In genomic region chr4:139556071-139556734, GRCh38 we compare ENCODE assay signal across 1 cellular context.
TF ChIP-seq lines count a peak whose summit lies in the region.

Gene SETD7 (minus strand): TSS chr4:139556219. CDS start chr4:139556137, 82 bp downstream.

TF ChIP-seq in SK-N-SH treated with all-trans-retinoic acid at 6 μM for 48 hours, 23 proteins besides CTCF, POLR2A, EP300 and RAD21 (continued from another document):
- TF ChIP-seq ZNF8 (CRISPR knock-in tag; IDR thresholded peaks at IDR 0.05), result no peak
- TF ChIP-seq SNAI2 (CRISPR knock-in tag; IDR thresholded peaks at IDR 0.05), result no peak
- no peak for TF ChIP-seq ZFP30 (CRISPR knock-in tag; IDR thresholded peaks at IDR 0.05)
- no peak for TF ChIP-seq BACH2 (CRISPR knock-in tag; IDR thresholded peaks at IDR 0.05; ENCODE audit: borderline replicate concordance)
- TF ChIP-seq TCF4 (CRISPR knock-in tag; IDR thresholded peaks at IDR 0.05; ENCODE audit: borderline replicate concordance), result no peak
- TF ChIP-seq ARNTL (CRISPR knock-in tag; IDR thresholded peaks at IDR 0.05; ENCODE audit: borderline replicate concordance, low read depth), result no peak
- no peak for TF ChIP-seq ISL1 (CRISPR knock-in tag; IDR thresholded peaks at IDR 0.05)
TF ChIP-seq in SK-N-SH treated with all-trans-retinoic acid at 6 μM for 48 hours: peak in this region for 0.
